ENCODE assay signal across 10 cellular contexts in the genomic region with DNA sequence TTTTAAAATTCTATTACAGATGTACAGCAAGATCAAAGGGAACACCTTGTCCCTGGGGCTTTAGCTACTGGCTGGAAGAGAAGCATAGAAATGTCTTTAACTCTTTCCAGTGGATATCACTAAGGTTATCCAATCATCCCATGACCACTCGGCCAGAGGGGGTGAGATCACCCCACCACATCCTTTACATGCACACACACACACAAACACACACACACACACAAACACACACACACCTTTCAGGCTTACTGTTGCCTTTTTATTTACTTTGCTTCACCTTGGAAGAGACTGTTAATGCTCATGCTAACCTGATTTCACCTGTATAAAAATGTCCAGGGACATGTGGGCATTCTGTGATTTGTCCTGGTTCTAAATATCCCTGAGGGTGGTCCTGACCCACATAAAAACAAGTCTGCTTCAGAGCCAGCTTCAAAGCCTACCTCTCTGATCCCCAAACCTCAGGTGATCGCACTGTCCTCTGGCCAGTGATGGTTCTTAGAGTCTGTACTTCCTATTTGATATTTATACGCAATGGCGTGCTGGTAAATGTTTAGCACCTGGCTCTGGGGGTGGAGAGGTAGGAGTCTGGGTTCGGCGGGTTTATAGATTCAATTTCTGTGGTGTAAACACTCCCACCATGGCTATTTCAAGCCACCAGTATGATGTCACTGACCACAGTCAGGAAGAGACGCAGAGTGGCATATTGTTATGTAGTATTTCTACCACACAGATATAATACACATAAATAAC.
DNase-seq lines count a peak whose midpoint lies in the region; ATAC-seq and TF ChIP-seq lines count a peak whose summit lies in the region.
"Had no signal": no experiment of that assay in that cellular context is flagged by ENCODE, and none has a peak within 500 bp of the region (broad histone marks: within the 10 kb centered on the region; RNA-seq: fewer than 3 reads in every experiment).

No MANE protein-coding gene starts in this region.

- TF ChIP-seq RAD21 in IMR-90 (IDR thresholded peaks at IDR 0.05; ENCODE audit: low read length), result no peak

- peaks cover 8% of the 10 kb centered on the region for H3K4me1 Mint-ChIP-seq in osteocyte (ENCODE audit: unreplicated experiment)

- no peak overlapping the region for H2BK5ac ChIP-seq in IMR-90 (ENCODE audit: low read depth, low read length, poor library complexity, severe bottlenecking)

- H3K56ac ChIP-seq in IMR-90 (ENCODE audit: extremely low read depth, insufficient read depth, low read length), result no peak overlapping the region

- no peak overlapping the region for H3K27ac ChIP-seq in IMR-90 (ENCODE audit: insufficient read depth, low read length)
- H3K27ac ChIP-seq in smooth muscle cell (ENCODE audit: low read depth), result no peak overlapping the region
- H3K27ac ChIP-seq: A549 had no signal

- peak; percentile 96 for ATAC-seq in HG02571 (IDR thresholded peaks at IDR 0.05; ENCODE audit: unreplicated experiment)
- ATAC-seq in IMR-90 (ENCODE audit: low read depth), result no peak
- ATAC-seq: A549, T-cell had no signal

- peak overlapping the region; percentile 32; the same call in 1 of the 2 replicates for H2BK20ac ChIP-seq in IMR-90 (ENCODE audit: low read depth, low read length)

- no peaks in the 10 kb centered on the region for H3K36me3 ChIP-seq in IMR-90 (ENCODE audit: control insufficient read depth, insufficient read depth, low read length)
- H3K36me3 ChIP-seq in smooth muscle cell (ENCODE audit: low read depth), result no peaks in the 10 kb centered on the region

- no peak for TF ChIP-seq CTCF in IMR-90 (conservative IDR thresholded peaks at IDR 0.05; ENCODE audit: low read depth, low read length)
- TF ChIP-seq CTCF in smooth muscle cell (IDR thresholded peaks at IDR 0.05; ENCODE audit: borderline replicate concordance, insufficient read depth, poor library complexity, severe bottlenecking), result no peak
- TF ChIP-seq CTCF in osteocyte (IDR thresholded peaks at IDR 0.05), result no peak

- H3K27me3 ChIP-seq in IMR-90 (ENCODE audit: control insufficient read depth, insufficient read depth, low read length), result no peaks in the 10 kb centered on the region
- H3K27me3 ChIP-seq in smooth muscle cell (ENCODE audit: low read depth), result no peaks in the 10 kb centered on the region

- H3K18ac ChIP-seq in IMR-90 (ENCODE audit: low read depth, low read length), result no peak overlapping the region

- CTCF ChIA-PET in IMR-90 (lab: Yijun Ruan, JAX), result interaction anchor here (0.7 kb wide), 1 partner anchor 20 kb away, joined by 3 read pairs; no protein-coding TSS in a partner anchor

- H2BK120ac ChIP-seq in IMR-90 (ENCODE audit: low read depth, low read length), result no peak overlapping the region

- no peak overlapping the region for H2AK9ac ChIP-seq in IMR-90 (replicated peaks; ENCODE audit: low read depth, low read length, poor library complexity)

- no peak overlapping the region for H4K91ac ChIP-seq in IMR-90 (ENCODE audit: insufficient read depth, low read depth, low read length)

- H3K27ac Mint-ChIP-seq in osteocyte (ENCODE audit: unreplicated experiment), result no peak overlapping the region
- H3K27ac Mint-ChIP-seq: T-cell had no signal

- intact Hi-C loops in IMR-90 (cut with micrococcal nuclease), result no loop called here

- H3K9me3 ChIP-seq in IMR-90 (ENCODE audit: control insufficient read depth, insufficient read depth, low read length) (no peaks in the 10 kb centered on the region), smooth muscle cell (replicated peaks; ENCODE audit: low read depth) (no peaks in the 10 kb centered on the region)
- H3K9me3 ChIP-seq: A549 had no signal

- H3K4me2 ChIP-seq in IMR-90 (ENCODE audit: low read depth, low read length) (no peak overlapping the region), smooth muscle cell (peak overlapping the region; percentile 32)
- H3K4me2 ChIP-seq: A549 had no signal

- H3K79me1 ChIP-seq in IMR-90 (ENCODE audit: low read depth in 1 of 2, low read length in 2 of 2), result no peaks in the 10 kb centered on the region

- POLR2A ChIA-PET in IMR-90 (lab: Charles Lee; ENCODE audit: unreplicated experiment), result no interaction called here

- H3K4me1 ChIP-seq in IMR-90 (ENCODE audit: control insufficient read depth, insufficient read depth, low read length), result peaks cover 2% of the 10 kb centered on the region; the same call in 1 of the 2 replicates
- peaks cover under 1% of the 10 kb centered on the region for H3K4me1 ChIP-seq in smooth muscle cell (ENCODE audit: low read depth)

- H3F3A ChIP-seq in smooth muscle cell (ENCODE audit: low read depth), result peaks cover 4% of the 10 kb centered on the region

- H4K20me1 ChIP-seq in IMR-90 (ENCODE audit: insufficient read depth, low read length) (no peaks in the 10 kb centered on the region), smooth muscle cell (ENCODE audit: low read depth) (no peaks in the 10 kb centered on the region)

- H4K5ac ChIP-seq in IMR-90 (ENCODE audit: low read depth, low read length), result no peak overlapping the region

- dilution Hi-C loops in IMR-90 (cut with HindIII; ENCODE audit: low sequenced_read_pairs, unreplicated experiment), result no loop called here

- H3K4ac ChIP-seq in IMR-90 (ENCODE audit: low read depth, low read length), result no peak overlapping the region

- no peak for TF ChIP-seq POLR2A in IMR-90 (IDR thresholded peaks at IDR 0.05; ENCODE audit: low read depth, low read length)

- no peaks in the 10 kb centered on the region for H3K79me2 ChIP-seq in smooth muscle cell (ENCODE audit: low read depth)

- peak; percentile 7 for DNase-seq in NK-92 treated with Interleukin-12 subunit alpha and Interleukin-12 subunit beta, amount 100 ng/mL, for 24 hours (lab: John Stamatoyannopoulos, UW)
- DNase-seq in NK-92 (lab: John Stamatoyannopoulos, UW; ENCODE audit: unreplicated experiment) (no peak), IMR-90 (no peak), smooth muscle cell (lab: John Stamatoyannopoulos, UW; ENCODE audit: unreplicated experiment) (no peak), activated T-cell treated with anti-CD3 and anti-CD28 coated beads for 4 hours (no peak), osteocyte (ENCODE audit: extremely low spot score, unreplicated experiment) (no peak), COLO829 (ENCODE audit: low spot score) (no peak)

- 0 out of 2 replicates have a peak overlapping the region, but pooled peaks have one; percentile 11 for H2AK5ac ChIP-seq in IMR-90 (ENCODE audit: low read depth, low read length)

- H2AFZ ChIP-seq in IMR-90 (replicated peaks; ENCODE audit: low read length, poor library complexity) (no peak overlapping the region), smooth muscle cell (ENCODE audit: low read depth) (peak overlapping the region; percentile 54)

- no peak overlapping the region; the same call in 1 of the 2 replicates for H3K14ac ChIP-seq in IMR-90 (replicated peaks; ENCODE audit: low read depth, low read length)

- in situ Hi-C loops in IMR-90 (cut with MboI; ENCODE audit: low sequenced_read_pairs), result no loop called here

- no peak overlapping the region for H2BK15ac ChIP-seq in IMR-90 (ENCODE audit: low read depth, low read length)

- H3K27me3 Mint-ChIP-seq in osteocyte (ENCODE audit: unreplicated experiment), result no peaks in the 10 kb centered on the region
- H3K27me3 Mint-ChIP-seq: T-cell had no signal

- no peak overlapping the region for H4K8ac ChIP-seq in IMR-90 (ENCODE audit: low read depth in 2 of 2, low read length in 2 of 2)

- BruUV-seq in IMR-90 (replicated peaks; lab: Mats Ljungman, UMichigan), result no TSS peak

- H3K23ac ChIP-seq in IMR-90 (ENCODE audit: low read depth, low read length), result no peak overlapping the region

- H3K9me1 ChIP-seq in IMR-90 (ENCODE audit: insufficient read depth, low read length), result peaks cover 2% of the 10 kb centered on the region; the same call in 1 of the 2 replicates

- WGBS in IMR-90 (ENCODE audit: extremely low coverage in 2 of 2, insufficient read length in 1 of 2), 2 experiments, result 75% methylated on average over 1 of the region's 7 CpGs; no CpG with 5 or more reads in 1 of the 2 experiments
- 60% methylated on average over 7 of the region's 7 CpGs for WGBS in smooth muscle cell (ENCODE audit: low lambda C conversion rate)

- peaks cover 2% of the 10 kb centered on the region for H3K36me3 Mint-ChIP-seq in osteocyte (ENCODE audit: unreplicated experiment)
- H3K36me3 Mint-ChIP-seq: T-cell had no signal

- H3K9ac ChIP-seq in IMR-90 (ENCODE audit: low read depth, low read length) (no peak overlapping the region), smooth muscle cell (ENCODE audit: low read depth) (no peak overlapping the region)

- no peak overlapping the region for H3K4me3 Mint-ChIP-seq in osteocyte (ENCODE audit: unreplicated experiment)
- H3K4me3 Mint-ChIP-seq: T-cell had no signal

- H3K4me3 ChIP-seq in IMR-90 (ENCODE audit: insufficient read depth, low read depth, low read length) (no peak overlapping the region), smooth muscle cell (no peak overlapping the region)
- H3K4me3 ChIP-seq: A549 had no signal

- no peaks in the 10 kb centered on the region for H3K9me3 Mint-ChIP-seq in osteocyte (ENCODE audit: unreplicated experiment)
- H3K9me3 Mint-ChIP-seq: T-cell had no signal

TF ChIP-seq in IMR-90, 13 proteins besides CTCF, POLR2A, EP300 and RAD21:
- TF ChIP-seq MAZ (IDR thresholded peaks at IDR 0.05; ENCODE audit: borderline replicate concordance, low read depth, low read length) (no peak), RFX5 (IDR thresholded peaks at IDR 0.05; ENCODE audit: low read depth, low read length) (no peak), CEBPB (IDR thresholded peaks at IDR 0.05; ENCODE audit: low read depth, low read length) (no peak), SMC3 (IDR thresholded peaks at IDR 0.05; ENCODE audit: low read depth, low read length) (no peak), RCOR1 (IDR thresholded peaks at IDR 0.05; ENCODE audit: insufficient replicate concordance, low read length) (no peak)
- TF ChIP-seq, protein P1, sequence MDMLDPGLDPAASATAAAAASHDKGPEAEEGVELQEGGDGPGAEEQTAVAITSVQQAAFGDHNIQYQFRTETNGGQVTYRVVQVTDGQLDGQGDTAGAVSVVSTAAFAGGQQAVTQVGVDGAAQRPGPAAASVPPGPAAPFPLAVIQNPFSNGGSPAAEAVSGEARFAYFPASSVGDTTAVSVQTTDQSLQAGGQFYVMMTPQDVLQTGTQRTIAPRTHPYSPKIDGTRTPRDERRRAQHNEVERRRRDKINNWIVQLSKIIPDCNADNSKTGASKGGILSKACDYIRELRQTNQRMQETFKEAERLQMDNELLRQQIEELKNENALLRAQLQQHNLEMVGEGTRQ (IDR thresholded peaks at IDR 0.05; ENCODE audit: low read depth, low read length), result no peak
